ENCODE assay signal across 8 cellular contexts in genomic region chr1:111739984-111740765, GRCh38. TPM values are rescaled to one million over a fixed set of nuclear protein-coding genes. Genes with fewer than 3 reads are reported as not detected.
A peak's percentile ranks its signal among the peaks of the same experiment; 100 is the strongest.
DNase-seq lines count a peak whose midpoint lies in the region; ATAC-seq and TF ChIP-seq lines count a peak whose summit lies in the region.

No MANE protein-coding gene starts in this region.

- H3K4me3 ChIP-seq in epithelial cell of proximal tubule (ENCODE audit: low read depth, low read length) (peak overlapping the region; percentile 62), mesodermal cell (ENCODE audit: extremely low read depth, insufficient read depth, low read length, poor library complexity, severe bottlenecking) (peak overlapping the region; percentile 70), thymus (ENCODE audit: low read length) (peak overlapping the region; percentile 71)

- peaks cover 40% of the 10 kb centered on the region for H3K27me3 ChIP-seq in thymus (ENCODE audit: control insufficient read depth, insufficient read depth)

- ATAC-seq in HG02610 (IDR thresholded peaks at IDR 0.05; ENCODE audit: unreplicated experiment) (no peak), HG03378 (IDR thresholded peaks at IDR 0.05; ENCODE audit: unreplicated experiment) (no peak)

- TF ChIP-seq CTCF in VCaP (conservative IDR thresholded peaks at IDR 0.05), result no peak
- TF ChIP-seq CTCF in epithelial cell of proximal tubule (conservative IDR thresholded peaks at IDR 0.05; ENCODE audit: low read depth, low read length), result no peak

- H3K4me1 ChIP-seq in mesodermal cell (ENCODE audit: control insufficient read depth, insufficient read depth, low read length, poor library complexity, severe bottlenecking), result peaks cover 40% of the 10 kb centered on the region
- peaks cover 15% of the 10 kb centered on the region for H3K4me1 ChIP-seq in thymus (ENCODE audit: control insufficient read depth, insufficient read depth, low read length)

- 1 to 4% methylated on average over 39 to 45 of the region's 55 CpGs for WGBS in mesodermal cell (ENCODE audit: insufficient coverage in 2 of 2), 2 experiments
- 2% methylated on average over 55 of the region's 55 CpGs for WGBS in thymus

- H3K9me3 ChIP-seq in mesodermal cell (ENCODE audit: control insufficient read depth, low read length) (no peaks in the 10 kb centered on the region), thymus (ENCODE audit: control insufficient read depth) (no peaks in the 10 kb centered on the region)

- H3K27ac ChIP-seq in VCaP (peak overlapping the region; percentile 77), mesodermal cell (ENCODE audit: low read depth, low read length, severe bottlenecking) (peak overlapping the region; percentile 86), thymus (ENCODE audit: low read depth) (no peak overlapping the region)

- DNase-seq in DMS 273 (lab: John Stamatoyannopoulos, UW; ENCODE audit: unreplicated experiment), result peak; percentile 90
- peak; percentile 68 for DNase-seq in HuH-7 (ENCODE audit: low spot score)
- DNase-seq in epithelial cell of proximal tubule (ENCODE audit: low read depth), result no peak

- H3K36me3 ChIP-seq in mesodermal cell (ENCODE audit: control insufficient read depth, insufficient read depth, low read length), result peaks cover 2% of the 10 kb centered on the region
- no peaks in the 10 kb centered on the region for H3K36me3 ChIP-seq in thymus (ENCODE audit: control insufficient read depth, insufficient read depth)

RNA-seq across cellular contexts. Expression of gene INKA2, which starts 1.0 kb away (rescaled TPM):
- 0.07 and 0.58 TPM in 2 replicates for total RNA-seq in epithelial cell of proximal tubule
- 2.8 TPM for polyA plus RNA-seq in mesodermal cell (2013, experiment 1 of 2)
- 0.96 TPM for polyA plus RNA-seq in mesodermal cell (2013, experiment 2 of 2)
- 1.5 TPM for polyA plus RNA-seq in thymus

RNA-seq across cellular contexts. Expression of gene DDX20, which starts 15.5 kb away (rescaled TPM):
- total RNA-seq in epithelial cell of proximal tubule, result 24.5 and 31.6 TPM in 2 replicates
- polyA plus RNA-seq in mesodermal cell (2013, experiment 1 of 2), result 12.6 TPM
- 13.7 TPM for polyA plus RNA-seq in mesodermal cell (2013, experiment 2 of 2)
- 10.9 TPM for polyA plus RNA-seq in thymus
